ENCODE assay signal across 24 cellular contexts in genomic region chr9:37220971-37221370, GRCh38.
DNase-seq lines count a peak whose midpoint lies in the region; ATAC-seq, FAIRE-seq and TF ChIP-seq lines count a peak whose summit lies in the region.
"Had no signal": no experiment of that assay in that cellular context is flagged by ENCODE, and none has a peak within 500 bp of the region (broad histone marks: within the 10 kb centered on the region; RNA-seq: fewer than 3 reads in every experiment).

No MANE protein-coding gene starts in this region.

- no peak overlapping the region for H3K18ac ChIP-seq in mesendoderm (ENCODE audit: low read length)

- H2BK15ac ChIP-seq in mesendoderm (replicated peaks; ENCODE audit: low read depth), result no peak overlapping the region

- ATAC-seq in activated T-helper 17 cell treated with anti-CD3 and anti-CD28 coated beads, Interleukin-2, amount 50 U/mL, for 72 hours (replicated peaks), result peak; percentile 38
- ATAC-seq: body of pancreas; CD8-positive, alpha-beta T cell had no signal

- DNase-seq in AG08396 (ENCODE audit: low spot score) (peak; percentile 7), GM12891 (ENCODE audit: insufficient read length, low spot score) (no peak), mesendoderm (peak; percentile 27), urothelium cell line (ENCODE audit: low spot score) (no peak), type B pancreatic cell (ENCODE audit: extremely low spot score, unreplicated experiment) (no peak), COLO829 (ENCODE audit: low spot score) (no peak)
- no peak for DNase-seq in activated T-helper 2 cell treated with anti-CD3 and anti-CD28 coated beads, Interferon-gamma antibody, Interleukin-2, Interleukin-4, amounts not matched to agents 10 μg/mL and 5 μg/mL and 100 μg/mL, durations not matched to agents 14 hours and 24 hours and 36 hours (ENCODE audit: low spot score)
- DNase-seq: activated CD4-positive, alpha-beta memory T cell treated with anti-CD3 and anti-CD28 coated beads, Interleukin-2, amount 10 ng/mL, durations not matched to agents 7 days and 5 days; activated naive CD4-positive, alpha-beta T cell treated with anti-CD3 and anti-CD28 coated beads, Interleukin-2, amount 50 U/mL, for 16 hours; body of pancreas; CD8-positive, alpha-beta T cell; cortex of kidney; DND-41; GOT3; hypothalamus; kidney; NCI-H1092; NCI-H2029 treated with DMSO at 0.1 percent for 48 hours; NCI-H510A treated with DMSO at 0.1 percent for 48 hours; stomach had no signal

- no peak overlapping the region for H3K23ac ChIP-seq in mesendoderm (ENCODE audit: low read length)

- H3K56ac ChIP-seq in mesendoderm (ENCODE audit: low read length), result no peak overlapping the region

- FAIRE-seq in GM12891 (lab: Jason Lieb, UNC) (peak; percentile 57), urothelium cell line (lab: Jason Lieb, UNC) (no peak)
- FAIRE-seq: endometrium, kidney had no signal

- H3K4me1 Mint-ChIP-seq in activated T-helper 17 cell treated with anti-CD3 and anti-CD28 coated beads, Interleukin-2, amount 50 U/mL, for 72 hours, result peaks cover 13% of the 10 kb centered on the region
- H3K4me1 Mint-ChIP-seq in type B pancreatic cell (ENCODE audit: unreplicated experiment), result peaks cover under 1% of the 10 kb centered on the region
- peaks cover 7% of the 10 kb centered on the region for H3K4me1 Mint-ChIP-seq in activated T-helper 2 cell treated with anti-CD3 and anti-CD28 coated beads, Interferon-gamma antibody, Interleukin-2, Interleukin-4, amounts not matched to agents 10 μg/mL and 5 μg/mL and 100 μg/mL, durations not matched to agents 14 hours and 24 hours and 36 hours (ENCODE audit: low read depth)
- H3K4me1 Mint-ChIP-seq: activated CD4-positive, alpha-beta memory T cell treated with anti-CD3 and anti-CD28 coated beads, Interleukin-2, amount 10 ng/mL, durations not matched to agents 7 days and 5 days had no signal

- peaks cover 2% of the 10 kb centered on the region for H3K79me2 ChIP-seq in mesendoderm (ENCODE audit: control insufficient read depth, insufficient read depth, low read length)
- H3K79me2 ChIP-seq: parathyroid adenoma had no signal

- no peaks in the 10 kb centered on the region for H3K9me3 Mint-ChIP-seq in activated T-helper 17 cell treated with anti-CD3 and anti-CD28 coated beads, Interleukin-2, amount 50 U/mL, for 72 hours
- no peaks in the 10 kb centered on the region for H3K9me3 Mint-ChIP-seq in type B pancreatic cell
- H3K9me3 Mint-ChIP-seq in activated T-helper 2 cell treated with anti-CD3 and anti-CD28 coated beads, Interferon-gamma antibody, Interleukin-2, Interleukin-4, amounts not matched to agents 10 μg/mL and 5 μg/mL and 100 μg/mL, durations not matched to agents 14 hours and 24 hours and 36 hours, result no peaks in the 10 kb centered on the region
- H3K9me3 Mint-ChIP-seq: activated CD4-positive, alpha-beta memory T cell treated with anti-CD3 and anti-CD28 coated beads, Interleukin-2, amount 10 ng/mL, durations not matched to agents 7 days and 5 days; CD8-positive, alpha-beta T cell had no signal

- no peak overlapping the region for H3K4me3 ChIP-seq in mesendoderm (ENCODE audit: low read length)
- H3K4me3 ChIP-seq: body of pancreas, stomach had no signal

- H2AK5ac ChIP-seq in mesendoderm (ENCODE audit: low read length), result no peak overlapping the region

- no peak overlapping the region for H2BK120ac ChIP-seq in mesendoderm (ENCODE audit: low read depth, low read length)

- H3K36me3 ChIP-seq in mesendoderm (ENCODE audit: control insufficient read depth, insufficient read depth, low read length), result no peaks in the 10 kb centered on the region
- H3K36me3 ChIP-seq: stomach had no signal

- H3K27ac Mint-ChIP-seq in activated T-helper 17 cell treated with anti-CD3 and anti-CD28 coated beads, Interleukin-2, amount 50 U/mL, for 72 hours, result peak overlapping the region; percentile 12
- no peak overlapping the region for H3K27ac Mint-ChIP-seq in type B pancreatic cell
- H3K27ac Mint-ChIP-seq in activated T-helper 2 cell treated with anti-CD3 and anti-CD28 coated beads, Interferon-gamma antibody, Interleukin-2, Interleukin-4, amounts not matched to agents 10 μg/mL and 5 μg/mL and 100 μg/mL, durations not matched to agents 14 hours and 24 hours and 36 hours, result no peak overlapping the region
- H3K27ac Mint-ChIP-seq: activated CD4-positive, alpha-beta memory T cell treated with anti-CD3 and anti-CD28 coated beads, Interleukin-2, amount 10 ng/mL, durations not matched to agents 7 days and 5 days; CD8-positive, alpha-beta T cell had no signal

- no peak overlapping the region for H4K5ac ChIP-seq in mesendoderm (ENCODE audit: low read length)

- no peak overlapping the region for H3K27ac ChIP-seq in mesendoderm (ENCODE audit: low read depth, low read length)
- H3K27ac ChIP-seq: body of pancreas, parathyroid adenoma, stomach, VCaP had no signal

- TF ChIP-seq CTCF in type B pancreatic cell (conservative IDR thresholded peaks at IDR 0.05), result no peak

- no peak overlapping the region for H2BK5ac ChIP-seq in mesendoderm (ENCODE audit: low read length)

- WGBS in mesendoderm (ENCODE audit: extremely low coverage, insufficient coverage, low lambda C conversion rate), result 100% methylated on average over 1 of the region's 4 CpGs

- no peak overlapping the region for H3K4me2 ChIP-seq in mesendoderm (ENCODE audit: low read length)

- TF ChIP-seq POLR2A in GM12891 (IDR thresholded peaks at IDR 0.05; ENCODE audit: low read depth, low read length), result no peak

- no peaks in the 10 kb centered on the region for H3K27me3 ChIP-seq in mesendoderm (ENCODE audit: insufficient read depth, low read length, poor library complexity)
- H3K27me3 ChIP-seq: body of pancreas, stomach had no signal

- intact Hi-C loops in activated T-helper 2 cell treated with anti-CD3 and anti-CD28 coated beads, Interferon-gamma antibody, Interleukin-2, Interleukin-4, amounts not matched to agents 10 μg/mL and 5 μg/mL and 100 μg/mL, durations not matched to agents 14 hours and 24 hours and 36 hours (cut with micrococcal nuclease), result no loop called here

- H3K36me3 Mint-ChIP-seq in activated T-helper 17 cell treated with anti-CD3 and anti-CD28 coated beads, Interleukin-2, amount 50 U/mL, for 72 hours (ENCODE audit: low read depth), result no peaks in the 10 kb centered on the region
- no peaks in the 10 kb centered on the region for H3K36me3 Mint-ChIP-seq in type B pancreatic cell
- H3K36me3 Mint-ChIP-seq in activated T-helper 2 cell treated with anti-CD3 and anti-CD28 coated beads, Interferon-gamma antibody, Interleukin-2, Interleukin-4, amounts not matched to agents 10 μg/mL and 5 μg/mL and 100 μg/mL, durations not matched to agents 14 hours and 24 hours and 36 hours (ENCODE audit: low read depth), result peaks cover 4% of the 10 kb centered on the region

- H4K8ac ChIP-seq in mesendoderm (ENCODE audit: low read depth, low read length), result peak overlapping the region; percentile 28

- H3K9ac ChIP-seq in mesendoderm (ENCODE audit: low read length), result no peak overlapping the region
- H3K9ac ChIP-seq: parathyroid adenoma had no signal

- H3K79me1 ChIP-seq in mesendoderm (ENCODE audit: low read length), result no peaks in the 10 kb centered on the region

- no peak overlapping the region for H3K4me3 Mint-ChIP-seq in activated T-helper 17 cell treated with anti-CD3 and anti-CD28 coated beads, Interleukin-2, amount 50 U/mL, for 72 hours
- no peak overlapping the region for H3K4me3 Mint-ChIP-seq in type B pancreatic cell
- no peak overlapping the region for H3K4me3 Mint-ChIP-seq in activated T-helper 2 cell treated with anti-CD3 and anti-CD28 coated beads, Interferon-gamma antibody, Interleukin-2, Interleukin-4, amounts not matched to agents 10 μg/mL and 5 μg/mL and 100 μg/mL, durations not matched to agents 14 hours and 24 hours and 36 hours (ENCODE audit: low read depth)
- H3K4me3 Mint-ChIP-seq: activated CD4-positive, alpha-beta memory T cell treated with anti-CD3 and anti-CD28 coated beads, Interleukin-2, amount 10 ng/mL, durations not matched to agents 7 days and 5 days; CD8-positive, alpha-beta T cell had no signal

- no peaks in the 10 kb centered on the region for H3K4me1 ChIP-seq in mesendoderm (ENCODE audit: control insufficient read depth, low read depth, low read length)
- H3K4me1 ChIP-seq: parathyroid adenoma had no signal

- no peaks in the 10 kb centered on the region for H3K27me3 Mint-ChIP-seq in activated T-helper 17 cell treated with anti-CD3 and anti-CD28 coated beads, Interleukin-2, amount 50 U/mL, for 72 hours
- no peaks in the 10 kb centered on the region for H3K27me3 Mint-ChIP-seq in type B pancreatic cell
- H3K27me3 Mint-ChIP-seq in activated T-helper 2 cell treated with anti-CD3 and anti-CD28 coated beads, Interferon-gamma antibody, Interleukin-2, Interleukin-4, amounts not matched to agents 10 μg/mL and 5 μg/mL and 100 μg/mL, durations not matched to agents 14 hours and 24 hours and 36 hours (ENCODE audit: low read depth), result no peaks in the 10 kb centered on the region
- H3K27me3 Mint-ChIP-seq: activated CD4-positive, alpha-beta memory T cell treated with anti-CD3 and anti-CD28 coated beads, Interleukin-2, amount 10 ng/mL, durations not matched to agents 7 days and 5 days had no signal

- H3K4ac ChIP-seq in mesendoderm (ENCODE audit: low read depth, low read length), result no peak overlapping the region

TF ChIP-seq in GM12891, 5 proteins besides CTCF, POLR2A, EP300 and RAD21:
- TF ChIP-seq POLR2AphosphoS5 (IDR thresholded peaks at IDR 0.05; ENCODE audit: low read depth, low read length), result no peak

Comparison
In these comparisons a context has a peak if more than half of its experiments do, and no peak if none do; other contexts are left out.
1. DNase-seq: peak in AG08396 (single experiment) and mesendoderm (single experiment); none in GM12891 (single experiment), urothelium cell line (single experiment), type B pancreatic cell (single experiment), COLO829 (single experiment) and activated T-helper 2 cell treated with anti-CD3 and anti-CD28 coated beads, Interferon-gamma antibody, Interleukin-2, Interleukin-4, amounts not matched to agents 10 μg/mL and 5 μg/mL and 100 μg/mL, durations not matched to agents 14 hours and 24 hours and 36 hours (single experiment).